2 cellular contexts compared by ENCODE assay signal in genomic region chr5:138700581-138701362, GRCh38.
TF ChIP-seq lines count a peak whose summit lies in the region.

No MANE protein-coding gene starts in this region.

TF ChIP-seq in HepG2, 621 proteins besides CTCF, POLR2A, EP300 and RAD21:
- TF ChIP-seq ZNF773 (CRISPR knock-in tag; IDR thresholded peaks at IDR 0.05; ENCODE audit: borderline replicate concordance) (no peak), ZKSCAN1 (IDR thresholded peaks at IDR 0.05; ENCODE audit: low read length) (0 out of 2 replicates have a peak, but pooled peaks have one; percentile 26)

TF ChIP-seq in K562, 482 proteins besides CTCF, POLR2A, EP300 and RAD21:
- TF ChIP-seq ZNF280B (CRISPR knock-in tag; IDR thresholded peaks at IDR 0.05) (no peak), ZKSCAN1 (IDR thresholded peaks at IDR 0.05; ENCODE audit: low read depth, low read length) (peak; percentile 91), CEBPG (CRISPR knock-in tag; IDR thresholded peaks at IDR 0.05) (no peak), CEBPG (tag; conservative IDR thresholded peaks at IDR 0.05 in 1 of 2, IDR thresholded peaks at IDR 0.05 in 1 of 2) (peak in 1 of 2 experiments; percentile 40; a peak in 2 of 4 replicates), ZNF316 (IDR thresholded peaks at IDR 0.05) (peak; percentile 7; the same call in 1 of the 2 replicates), ADNP (tag; IDR thresholded peaks at IDR 0.05) (peak; percentile 24; the same call in 1 of the 2 replicates)
- TF ChIP-seq, protein P1, sequence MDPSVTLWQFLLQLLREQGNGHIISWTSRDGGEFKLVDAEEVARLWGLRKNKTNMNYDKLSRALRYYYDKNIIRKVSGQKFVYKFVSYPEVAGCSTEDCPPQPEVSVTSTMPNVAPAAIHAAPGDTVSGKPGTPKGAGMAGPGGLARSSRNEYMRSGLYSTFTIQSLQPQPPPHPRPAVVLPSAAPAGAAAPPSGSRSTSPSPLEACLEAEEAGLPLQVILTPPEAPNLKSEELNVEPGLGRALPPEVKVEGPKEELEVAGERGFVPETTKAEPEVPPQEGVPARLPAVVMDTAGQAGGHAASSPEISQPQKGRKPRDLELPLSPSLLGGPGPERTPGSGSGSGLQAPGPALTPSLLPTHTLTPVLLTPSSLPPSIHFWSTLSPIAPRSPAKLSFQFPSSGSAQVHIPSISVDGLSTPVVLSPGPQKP (CRISPR knock-in tag; IDR thresholded peaks at IDR 0.05) = no peak
